Comparison of ENCODE assay signal across 1 cellular context in the genomic region with DNA sequence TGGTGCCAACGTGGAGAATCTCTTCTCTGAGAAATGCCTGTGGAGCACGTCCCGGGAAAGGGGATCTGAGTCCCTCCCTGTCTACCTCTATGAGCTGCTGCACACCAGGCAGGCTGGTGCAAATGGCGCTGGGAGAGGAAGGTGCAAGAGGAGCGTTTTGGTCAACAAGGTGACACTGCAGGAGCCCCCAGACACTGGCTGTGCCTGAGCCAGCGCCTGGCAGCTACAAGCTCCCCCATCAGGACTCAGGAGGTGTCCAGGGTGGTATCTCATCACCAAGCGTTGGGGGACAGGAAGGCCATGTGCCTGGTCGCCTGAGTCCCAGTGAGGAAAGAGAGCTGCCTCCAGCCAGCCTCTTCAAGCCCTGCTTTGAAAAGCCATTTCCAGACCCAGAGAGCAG.
TF ChIP-seq lines count a peak whose summit lies in the region.

No MANE protein-coding gene starts in this region.

TF ChIP-seq in WTC11, 78 proteins besides CTCF, POLR2A, EP300 and RAD21 (continued from another document):
- TF ChIP-seq MLX (CRISPR knock-in tag; IDR thresholded peaks at IDR 0.05) (no peak), NR3C1 (CRISPR knock-in tag; conservative IDR thresholded peaks at IDR 0.05; ENCODE audit: low read depth) (no peak), CBFB (CRISPR knock-in tag; IDR thresholded peaks at IDR 0.05; ENCODE audit: low read depth) (no peak), ATF3 (CRISPR knock-in tag; conservative IDR thresholded peaks at IDR 0.05) (no peak), EMX1 (CRISPR knock-in tag; IDR thresholded peaks at IDR 0.05) (no peak), ZNF138 (CRISPR knock-in tag; conservative IDR thresholded peaks at IDR 0.05) (no peak)
TF ChIP-seq in WTC11: peak in this region for 0.
